Comparison of ENCODE assay signal across 14 cellular contexts in the genomic region with DNA sequence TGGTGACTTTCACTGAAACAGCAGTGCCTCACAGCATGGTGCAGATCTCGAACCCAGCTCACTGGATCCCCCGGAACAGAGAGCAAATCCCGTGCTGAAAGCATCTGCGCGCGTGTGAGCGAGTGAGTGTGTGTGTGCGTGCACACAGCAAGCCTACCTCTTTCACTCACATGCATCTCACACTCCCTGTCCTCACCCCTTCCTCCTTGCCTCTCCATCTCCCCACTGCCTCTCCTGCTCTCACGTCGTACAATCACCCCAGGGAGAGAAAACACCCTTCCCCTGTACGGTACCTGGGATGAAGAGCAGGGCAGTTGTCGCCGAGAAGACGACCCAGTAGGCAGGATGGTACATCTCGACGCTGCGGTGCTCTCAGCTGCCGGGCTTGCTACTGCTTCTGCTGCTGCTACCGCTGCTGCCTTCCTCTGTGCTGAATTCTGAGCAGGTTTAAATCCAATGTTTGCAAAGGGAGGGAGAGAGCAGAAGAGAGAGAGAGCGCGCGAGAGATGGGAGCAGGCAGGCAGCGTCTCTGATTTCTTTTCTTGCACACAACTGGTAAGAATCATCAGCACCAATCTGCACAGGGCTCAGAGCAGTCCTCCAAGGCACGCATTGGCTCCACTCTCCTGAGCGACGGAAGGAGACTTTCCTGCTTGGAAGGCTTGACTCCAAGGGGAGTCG. TPM values are rescaled to one million over a fixed set of nuclear protein-coding genes. Genes with fewer than 3 reads are reported as not detected.
DNase-seq lines count a peak whose midpoint lies in the region; ATAC-seq and TF ChIP-seq lines count a peak whose summit lies in the region.
"Had no signal": no experiment of that assay in that cellular context is flagged by ENCODE, and none has a peak within 500 bp of the region (broad histone marks: within the 10 kb centered on the region; RNA-seq: fewer than 3 reads in every experiment).

A gene (minus strand): TSS at position 531 of the 681 bp plus-strand sequence.

- peaks cover 18% of the 10 kb centered on the region for H3K27me3 ChIP-seq in layer of hippocampus (ENCODE audit: control insufficient read depth, insufficient read depth, low read length)
- H3K27me3 ChIP-seq: brain microvascular endothelial cell had no signal

- H3K4me3 Mint-ChIP-seq in stimulated activated effector memory CD8-positive, alpha-beta T cell treated with anti-CD3 and anti-CD28 coated beads, Interleukin-12 subunit alpha, Interleukin-12 subunit beta, amount 100 ng/mL, for 72 hours, result no peak within 1 kb of the TSS
- H3K4me3 Mint-ChIP-seq in osteocyte (ENCODE audit: unreplicated experiment), result no peak within 1 kb of the TSS
- H3K4me3 Mint-ChIP-seq: activated CD8-positive, alpha-beta T cell treated with anti-CD3 and anti-CD28 coated beads for 36 hours had no signal

- H3K4me1 Mint-ChIP-seq in stimulated activated effector memory CD8-positive, alpha-beta T cell treated with anti-CD3 and anti-CD28 coated beads, Interleukin-12 subunit alpha, Interleukin-12 subunit beta, amount 100 ng/mL, for 72 hours, result no peaks in the 10 kb centered on the region
- no peaks in the 10 kb centered on the region for H3K4me1 Mint-ChIP-seq in osteocyte (ENCODE audit: unreplicated experiment)
- H3K4me1 Mint-ChIP-seq: CD14-positive monocyte had no signal

- peak; percentile 33 for DNase-seq in NCI-H2227 (lab: John Stamatoyannopoulos, UW; ENCODE audit: unreplicated experiment)
- no peak for DNase-seq in stimulated activated effector memory CD8-positive, alpha-beta T cell treated with anti-CD3 and anti-CD28 coated beads, Interleukin-12 subunit alpha, Interleukin-12 subunit beta, amount 100 ng/mL, for 72 hours (ENCODE audit: low spot score in 2 of 2)
- no peak for DNase-seq in activated CD4-positive, CD25-positive, alpha-beta regulatory T cell (lab: John Stamatoyannopoulos, UW)
- DNase-seq in osteocyte (ENCODE audit: extremely low spot score, unreplicated experiment), result no peak
- no peak for DNase-seq in HK-2 (ENCODE audit: unreplicated experiment)
- DNase-seq: activated CD8-positive, alpha-beta T cell treated with anti-CD3 and anti-CD28 coated beads for 36 hours; activated effector memory CD4-positive, alpha-beta T cell treated with Interleukin-2 at 50 U/mL for 16 hours; brain microvascular endothelial cell; NCI-H510A treated with DMSO at 0.1 percent for 48 hours; SHP77 treated with DMSO at 0.1 percent for 48 hours had no signal

- ATAC-seq in stimulated activated effector memory CD8-positive, alpha-beta T cell treated with anti-CD3 and anti-CD28 coated beads, Interleukin-12 subunit alpha, Interleukin-12 subunit beta, amount 100 ng/mL, for 72 hours, result peak; percentile 22
- ATAC-seq: activated CD8-positive, alpha-beta T cell treated with anti-CD3 and anti-CD28 coated beads for 36 hours had no signal

- TF ChIP-seq CTCF in osteocyte (IDR thresholded peaks at IDR 0.05), result no peak

- H3K27me3 Mint-ChIP-seq in osteocyte (ENCODE audit: unreplicated experiment), result peaks cover 18% of the 10 kb centered on the region

- no peaks in the 10 kb centered on the region for H3K36me3 Mint-ChIP-seq in stimulated activated effector memory CD8-positive, alpha-beta T cell treated with anti-CD3 and anti-CD28 coated beads, Interleukin-12 subunit alpha, Interleukin-12 subunit beta, amount 100 ng/mL, for 72 hours
- H3K36me3 Mint-ChIP-seq in osteocyte (ENCODE audit: unreplicated experiment), result no peaks in the 10 kb centered on the region
- H3K36me3 Mint-ChIP-seq: CD14-positive monocyte had no signal

- no peaks in the 10 kb centered on the region for H3K9me3 Mint-ChIP-seq in stimulated activated effector memory CD8-positive, alpha-beta T cell treated with anti-CD3 and anti-CD28 coated beads, Interleukin-12 subunit alpha, Interleukin-12 subunit beta, amount 100 ng/mL, for 72 hours
- H3K9me3 Mint-ChIP-seq in osteocyte (ENCODE audit: unreplicated experiment), result no peaks in the 10 kb centered on the region
- H3K9me3 Mint-ChIP-seq: activated CD8-positive, alpha-beta T cell treated with anti-CD3 and anti-CD28 coated beads for 36 hours had no signal

- no peak within 1 kb of the TSS for H3K27ac Mint-ChIP-seq in stimulated activated effector memory CD8-positive, alpha-beta T cell treated with anti-CD3 and anti-CD28 coated beads, Interleukin-12 subunit alpha, Interleukin-12 subunit beta, amount 100 ng/mL, for 72 hours
- H3K27ac Mint-ChIP-seq in osteocyte (ENCODE audit: unreplicated experiment), result no peak within 1 kb of the TSS
- H3K27ac Mint-ChIP-seq: activated CD8-positive, alpha-beta T cell treated with anti-CD3 and anti-CD28 coated beads for 36 hours had no signal

- H3K27ac ChIP-seq in cingulate gyrus (ENCODE audit: low read depth, low read length) (peak within 1 kb of the TSS; percentile 72), layer of hippocampus (ENCODE audit: low read depth, low read length) (peak within 1 kb of the TSS; percentile 49)
- H3K27ac ChIP-seq: brain microvascular endothelial cell, right atrium auricular region had no signal

RNA-seq across cellular contexts. Expression of the gene that starts here (rescaled TPM):
- total RNA-seq in osteocyte, result 0.11 TPM in 1 of 2 replicates, not detected in the other
- total RNA-seq: activated CD8-positive, alpha-beta T cell treated with anti-CD3 and anti-CD28 coated beads for 36 hours had no signal
